In genomic region chr2:136065384-136065783, GRCh38 we compare ENCODE assay signal across 12 cellular contexts. TPM values are rescaled to one million over a fixed set of nuclear protein-coding genes. Genes with fewer than 3 reads are reported as not detected.
DNase-seq lines count a peak whose midpoint lies in the region; ATAC-seq and TF ChIP-seq lines count a peak whose summit lies in the region.
"Had no signal": no experiment of that assay in that cellular context is flagged by ENCODE, and none has a peak within 500 bp of the region (broad histone marks: within the 10 kb centered on the region; RNA-seq: fewer than 3 reads in every experiment).

No MANE protein-coding gene starts in this region.

- no peaks in the 10 kb centered on the region for H3K36me3 Mint-ChIP-seq in activated T-helper 17 cell treated with anti-CD3 and anti-CD28 coated beads, Interleukin-2, amount 50 U/mL, for 72 hours (ENCODE audit: low read depth)

- H3K4me1 ChIP-seq in A673 (ENCODE audit: insufficient read depth, low read length, poor library complexity, severe bottlenecking) (no peaks in the 10 kb centered on the region), left ventricle myocardium inferior (no peaks in the 10 kb centered on the region)

- CTCF ChIA-PET in A673 (lab: Charles Lee): no interaction called here

- no peak overlapping the region for H3K4me3 ChIP-seq in A673 (ENCODE audit: low read depth, low read length, poor library complexity, severe bottlenecking)
- no peak overlapping the region for H3K4me3 ChIP-seq in left ventricle myocardium inferior
- H3K4me3 ChIP-seq: SJSA1 had no signal

- peaks cover 12 to 15% of the 10 kb centered on the region in 2 donors for H3K9me3 Mint-ChIP-seq in stimulated activated naive CD8-positive, alpha-beta T cell treated with anti-CD3 and anti-CD28 coated beads, Interleukin-15, amount 100 ng/mL, for 72 hours
- no peaks in the 10 kb centered on the region for H3K9me3 Mint-ChIP-seq in activated T-helper 17 cell treated with anti-CD3 and anti-CD28 coated beads, Interleukin-2, amount 50 U/mL, for 72 hours

- H3K27me3 ChIP-seq in A673 (replicated peaks; ENCODE audit: insufficient read depth, low read depth, low read length, poor library complexity) (no peaks in the 10 kb centered on the region), left ventricle myocardium inferior (ENCODE audit: low read depth) (peaks cover 8% of the 10 kb centered on the region)
- H3K27me3 ChIP-seq: SJSA1 had no signal

- intact Hi-C loops in A673 (cut with micrococcal nuclease; ENCODE audit: unreplicated experiment) (no loop called here), left ventricle myocardium inferior (cut with micrococcal nuclease) (no loop called here)

- no TSS peak for BruUV-seq in A673 (replicated peaks; lab: Mats Ljungman, UMichigan)

- POLR2A ChIA-PET in A673 (lab: Charles Lee; ENCODE audit: low non-redundant PET): no interaction called here

- H3K27ac ChIP-seq in A673 (ENCODE audit: low read depth, low read length, poor library complexity, severe bottlenecking) (no peak overlapping the region), left ventricle myocardium inferior (replicated peaks) (no peak overlapping the region)
- H3K27ac ChIP-seq: C4-2B, SJSA1 had no signal

- H3K36me3 ChIP-seq in A673 (ENCODE audit: insufficient read depth, low read length, poor library complexity, severe bottlenecking): no peaks in the 10 kb centered on the region
- H3K36me3 ChIP-seq in left ventricle myocardium inferior: no peaks in the 10 kb centered on the region
- H3K36me3 ChIP-seq: SJSA1 had no signal

- H3K4me1 Mint-ChIP-seq in stimulated activated naive CD8-positive, alpha-beta T cell treated with anti-CD3 and anti-CD28 coated beads, Interleukin-15, amount 100 ng/mL, for 72 hours: peaks cover 56% of the 10 kb centered on the region
- H3K4me1 Mint-ChIP-seq in activated T-helper 17 cell treated with anti-CD3 and anti-CD28 coated beads, Interleukin-2, amount 50 U/mL, for 72 hours: peaks cover 39% of the 10 kb centered on the region

- no peaks in the 10 kb centered on the region for H3K9me3 ChIP-seq in A673 (ENCODE audit: low read depth, low read length, poor library complexity, severe bottlenecking)
- H3K9me3 ChIP-seq in left ventricle myocardium inferior (replicated peaks): no peaks in the 10 kb centered on the region
- H3K9me3 ChIP-seq: SJSA1 had no signal

- no peaks in the 10 kb centered on the region for H3K27me3 Mint-ChIP-seq in stimulated activated naive CD8-positive, alpha-beta T cell treated with anti-CD3 and anti-CD28 coated beads, Interleukin-15, amount 100 ng/mL, for 72 hours
- H3K27me3 Mint-ChIP-seq in activated T-helper 17 cell treated with anti-CD3 and anti-CD28 coated beads, Interleukin-2, amount 50 U/mL, for 72 hours: no peaks in the 10 kb centered on the region

- H3K27ac Mint-ChIP-seq in stimulated activated naive CD8-positive, alpha-beta T cell treated with anti-CD3 and anti-CD28 coated beads, Interleukin-15, amount 100 ng/mL, for 72 hours: peak overlapping the region; percentile 15 to 67
- H3K27ac Mint-ChIP-seq in activated T-helper 17 cell treated with anti-CD3 and anti-CD28 coated beads, Interleukin-2, amount 50 U/mL, for 72 hours: peak overlapping the region; percentile 24

- H3K4me3 Mint-ChIP-seq in stimulated activated naive CD8-positive, alpha-beta T cell treated with anti-CD3 and anti-CD28 coated beads, Interleukin-15, amount 100 ng/mL, for 72 hours: peak overlapping the region in 1 of 2 donors; percentile 34
- H3K4me3 Mint-ChIP-seq in activated T-helper 17 cell treated with anti-CD3 and anti-CD28 coated beads, Interleukin-2, amount 50 U/mL, for 72 hours: peak overlapping the region; percentile 42

- no peak for DNase-seq in stimulated activated naive CD8-positive, alpha-beta T cell treated with anti-CD3 and anti-CD28 coated beads, Interleukin-15, amount 100 ng/mL, for 72 hours
- no peak for DNase-seq in stimulated activated naive CD8-positive, alpha-beta T cell treated with anti-CD3 and anti-CD28 coated beads, Interleukin-15, Interleukin-2, amounts not matched to agents 100 U/mL and 50 U/mL, for 24 hours
- no peak for DNase-seq in A673 (ENCODE audit: low spot score)
- no peak for DNase-seq in T1000 (lab: John Stamatoyannopoulos, UW)
- DNase-seq in left ventricle myocardium inferior: no peak
- DNase-seq in pons (ENCODE audit: low spot score): no peak
- DNase-seq: NCI-H2081, occipital lobe had no signal

- ATAC-seq in stimulated activated naive CD8-positive, alpha-beta T cell treated with anti-CD3 and anti-CD28 coated beads, Interleukin-15, amount 100 ng/mL, for 72 hours: peak; percentile 59
- no peak for ATAC-seq in stimulated activated naive CD8-positive, alpha-beta T cell treated with anti-CD3 and anti-CD28 coated beads, Interleukin-15, Interleukin-2, amounts not matched to agents 100 U/mL and 50 U/mL, for 24 hours
- peak; percentile 38 for ATAC-seq in HG02943 (IDR thresholded peaks at IDR 0.05; ENCODE audit: low read depth, unreplicated experiment)
- ATAC-seq in activated T-helper 17 cell treated with anti-CD3 and anti-CD28 coated beads, Interleukin-2, amount 50 U/mL, for 72 hours (replicated peaks): no peak

- TF ChIP-seq CTCF in A673 (conservative IDR thresholded peaks at IDR 0.05; ENCODE audit: low read depth, low read length) (no peak), left ventricle myocardium inferior (IDR thresholded peaks at IDR 0.05; ENCODE audit: borderline replicate concordance) (no peak)

RNA-seq across cellular contexts. Expression of gene CXCR4, which starts 52.6 kb away (rescaled TPM):
- 100 to 1,000 TPM; 330 to 360 TPM for total RNA-seq in activated T-helper 17 cell treated with anti-CD3 and anti-CD28 coated beads, Interleukin-2, amount 50 U/mL, for 72 hours
- total RNA-seq in A673 (2021) (1.5 and 3.6 TPM in 2 replicates), left ventricle myocardium inferior (3.2 TPM)

Comparison
In these comparisons a context has a peak if more than half of its experiments do, and no peak if none do; other contexts are left out.
1. ATAC-seq: peak in stimulated activated naive CD8-positive, alpha-beta T cell treated with anti-CD3 and anti-CD28 coated beads, Interleukin-15, amount 100 ng/mL, for 72 hours (single experiment) and HG02943 (single experiment); none in stimulated activated naive CD8-positive, alpha-beta T cell treated with anti-CD3 and anti-CD28 coated beads, Interleukin-15, Interleukin-2, amounts not matched to agents 100 U/mL and 50 U/mL, for 24 hours (single experiment) and activated T-helper 17 cell treated with anti-CD3 and anti-CD28 coated beads, Interleukin-2, amount 50 U/mL, for 72 hours (single experiment).
2. RNA of gene CXCR4, which starts 52.6 kb away (total RNA-seq): 330 to 360 TPM in activated T-helper 17 cell treated with anti-CD3 and anti-CD28 coated beads, Interleukin-2, amount 50 U/mL, for 72 hours; 3.2 TPM in left ventricle myocardium inferior (single experiment) and 1.5 to 3.6 TPM in A673; every median in the first group is over 10 times any median in the second.